Comparison of ENCODE assay signal across 10 cellular contexts in genomic region chr22:44669725-44670027, GRCh38.
A peak's percentile ranks its signal among the peaks of the same experiment; 100 is the strongest.
DNase-seq lines count a peak whose midpoint lies in the region; ATAC-seq and TF ChIP-seq lines count a peak whose summit lies in the region.
"Had no signal": no experiment of that assay in that cellular context is flagged by ENCODE, and none has a peak within 500 bp of the region (broad histone marks: within the 10 kb centered on the region; RNA-seq: fewer than 3 reads in every experiment).

No MANE protein-coding gene starts in this region.

- in situ Hi-C loops in ACHN (cut with HindIII; ENCODE audit: low pct_ligation_motif_present, low pct_unique_long_range_greater_than_20kb, low sequenced_read_pairs): no loop called here

- TF ChIP-seq CTCF in VCaP (conservative IDR thresholded peaks at IDR 0.05): peak; percentile 30

- ATAC-seq in HG03469 (IDR thresholded peaks at IDR 0.05; ENCODE audit: unreplicated experiment) (no peak), GM19035 (IDR thresholded peaks at IDR 0.05; ENCODE audit: unreplicated experiment) (no peak), HG02938 (IDR thresholded peaks at IDR 0.05; ENCODE audit: unreplicated experiment) (no peak)

- DNase-seq in ACHN: peak; percentile 37
- peak; percentile 23 for DNase-seq in ELR (ENCODE audit: low read depth)
- DNase-seq in iPS-NIHi11 (ENCODE audit: low spot score): peak; percentile 68
- no peak for DNase-seq in NCI-H2081 (lab: John Stamatoyannopoulos, UW)
- DNase-seq: effector CD4-positive, alpha-beta T cell; NCI-H774 had no signal

- no peak overlapping the region for H3K27ac ChIP-seq in VCaP

Comparison
In these comparisons a context has a peak if more than half of its experiments do, and no peak if none do; other contexts are left out.
1. DNase-seq: peak in ACHN (single experiment), ELR (single experiment) and iPS-NIHi11 (single experiment); none in NCI-H2081 (0 of 2).